Comparison of ENCODE assay signal across 14 cellular contexts in the genomic region with DNA sequence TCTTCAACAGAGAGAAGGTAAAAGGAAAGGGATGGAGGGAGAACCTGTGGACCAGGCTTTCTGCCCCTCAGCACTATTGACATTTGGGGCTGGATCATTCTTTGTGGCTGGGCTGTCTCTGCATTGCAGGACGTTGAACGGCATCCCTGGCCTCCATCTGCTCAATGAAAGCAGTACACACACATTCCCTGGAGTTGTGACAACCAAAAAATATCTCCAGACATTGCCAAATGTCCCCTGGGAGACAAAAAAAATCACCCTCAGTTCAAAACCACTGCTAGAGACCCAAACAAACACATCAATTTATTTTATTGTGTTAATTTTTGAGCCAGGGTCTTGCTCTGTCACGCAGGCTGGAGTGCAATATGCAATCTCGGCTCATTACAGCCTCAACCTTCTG. TPM values are rescaled to one million over a fixed set of nuclear protein-coding genes. Genes with fewer than 3 reads are reported as not detected.
DNase-seq lines count a peak whose midpoint lies in the region; ATAC-seq and TF ChIP-seq lines count a peak whose summit lies in the region.
"Had no signal": no experiment of that assay in that cellular context is flagged by ENCODE, and none has a peak within 500 bp of the region (broad histone marks: within the 10 kb centered on the region; RNA-seq: fewer than 3 reads in every experiment).

No MANE protein-coding gene starts in this region.

- no peaks in the 10 kb centered on the region for H3K9me2 ChIP-seq in OCI-LY1 (ENCODE audit: low read depth, low read length)

- TF ChIP-seq CTCF in OCI-LY1 (IDR thresholded peaks at IDR 0.05; ENCODE audit: low read length) (no peak), fibroblast of the aortic adventitia (IDR thresholded peaks at IDR 0.05; ENCODE audit: insufficient read depth, low read length) (no peak), testis (IDR thresholded peaks at IDR 0.05) (no peak)

- H3K9ac ChIP-seq in BLaER1 treated with 17β-estradiol and CSF1 and Interleukin-3, amounts not matched to agents 10 nM and 100 nM: peak overlapping the region in 9 of 11 experiments; percentile 1 to 69 (median 51); a peak in 13 of 22 replicates
- H3K9ac ChIP-seq in OCI-LY1 (ENCODE audit: low read length): no peak overlapping the region

- peak overlapping the region in 9 of 11 experiments; percentile 62 to 87 (median 78); a peak in 18 of 22 replicates for H3K27ac ChIP-seq in BLaER1 treated with 17β-estradiol and CSF1 and Interleukin-3, amounts not matched to agents 10 nM and 100 nM
- H3K27ac ChIP-seq in OCI-LY1 (ENCODE audit: low read depth, low read length, poor library complexity, severe bottlenecking) (peak overlapping the region; percentile 4), testis (peak overlapping the region; percentile 19 to 68)

- H3K36me3 ChIP-seq in BLaER1 treated with 17β-estradiol and CSF1 and Interleukin-3, amounts not matched to agents 10 nM and 100 nM: peaks cover 7 to 93% (median 81%) of the 10 kb centered on the region in 11 experiments; a peak in 19 of 22 replicates
- peaks cover 7% of the 10 kb centered on the region; the same call in 1 of the 2 replicates for H3K36me3 ChIP-seq in OCI-LY1 (ENCODE audit: insufficient read depth, low read length)
- no peaks in the 10 kb centered on the region for H3K36me3 ChIP-seq in testis (ENCODE audit: low read depth, missing control alignments)

- H3K4me3 ChIP-seq in BLaER1 treated with 17β-estradiol and CSF1 and Interleukin-3, amounts not matched to agents 10 nM and 100 nM: no peak overlapping the region
- H3K4me3 ChIP-seq in OCI-LY1 (ENCODE audit: low read depth, low read length, poor library complexity, severe bottlenecking): no peak overlapping the region
- no peak overlapping the region for H3K4me3 ChIP-seq in fibroblast of the aortic adventitia (ENCODE audit: low read depth, low read length)
- no peak overlapping the region for H3K4me3 ChIP-seq in testis

- peak; percentile 27 for DNase-seq in fibroblast of the aortic adventitia (ENCODE audit: low read depth)
- no peak for DNase-seq in testis
- DNase-seq in activated naive CD4-positive, alpha-beta T cell treated with Interleukin-2 at 50 U/mL for 16 hours: no peak
- no peak for DNase-seq in DMS153 treated with DMSO at 0.1 percent for 48 hours (lab: John Stamatoyannopoulos, UW; ENCODE audit: unreplicated experiment)
- DNase-seq: CD4-positive, CD25-positive, alpha-beta regulatory T cell; DMS53; NCI-H1048; NCI-H1436 treated with DMSO at 0.1 percent for 48 hours; NCI-H2081; NCI-H774 had no signal

- no peak for TF ChIP-seq POLR2A in testis (IDR thresholded peaks at IDR 0.05)

- no peaks in the 10 kb centered on the region for H3K27me3 ChIP-seq in BLaER1 treated with 17β-estradiol and CSF1 and Interleukin-3, amounts not matched to agents 10 nM and 100 nM
- no peaks in the 10 kb centered on the region for H3K27me3 ChIP-seq in OCI-LY1 (ENCODE audit: insufficient read depth, low read length)
- H3K27me3 ChIP-seq in testis: no peaks in the 10 kb centered on the region

- peak overlapping the region; percentile 0 to 88 (median 66); a peak in 21 of 22 replicates for H3K4me2 ChIP-seq in BLaER1 treated with 17β-estradiol and CSF1 and Interleukin-3, amounts not matched to agents 10 nM and 100 nM
- H3K4me2 ChIP-seq in OCI-LY1 (ENCODE audit: low read length): no peak overlapping the region

- H3K79me2 ChIP-seq in OCI-LY1 (ENCODE audit: insufficient read depth, low read length): no peaks in the 10 kb centered on the region

- no peaks in the 10 kb centered on the region for H3F3A ChIP-seq in OCI-LY1 (ENCODE audit: insufficient read depth, low read length)

- H3K9me3 ChIP-seq in BLaER1 treated with 17β-estradiol and CSF1 and Interleukin-3, amounts not matched to agents 10 nM and 100 nM (replicated peaks in 1 of 11): peaks cover 10 to 52% (median 36%) of the 10 kb centered on the region in 11 experiments
- H3K9me3 ChIP-seq in OCI-LY1 (ENCODE audit: low read length) (peaks cover 8% of the 10 kb centered on the region), testis (no peaks in the 10 kb centered on the region)

- 0 out of 2 replicates have a peak overlapping the region, but pooled peaks have one; percentile 9 for H2AFZ ChIP-seq in OCI-LY1 (ENCODE audit: low read length)

- ATAC-seq in HG03571 (IDR thresholded peaks at IDR 0.05; ENCODE audit: unreplicated experiment): no peak
- ATAC-seq: Panc1 had no signal

- 47 to 49% methylated on average over 4 of the region's 4 CpGs for WGBS in testis, 2 donors

- H4K20me1 ChIP-seq in BLaER1 treated with 17β-estradiol and CSF1 and Interleukin-3, amounts not matched to agents 10 nM and 100 nM: peaks cover 0 to 65% (median 37%) of the 10 kb centered on the region in 11 experiments; a peak in 15 of 22 replicates
- no peaks in the 10 kb centered on the region for H4K20me1 ChIP-seq in OCI-LY1 (ENCODE audit: insufficient read depth, low read length)

- H3K4me1 ChIP-seq in BLaER1 treated with 17β-estradiol and CSF1 and Interleukin-3, amounts not matched to agents 10 nM and 100 nM: peaks cover 33 to 67% (median 43%) of the 10 kb centered on the region in 10 experiments
- H3K4me1 ChIP-seq in OCI-LY1 (ENCODE audit: insufficient read depth, low read length, severe bottlenecking) (peaks cover 7% of the 10 kb centered on the region), testis (peaks cover 33% of the 10 kb centered on the region)

- intact Hi-C loops in testis (cut with DNase I; ENCODE audit: low total_unique reads): no loop called here

RNA-seq across cellular contexts. Expression of a gene that starts 43.3 kb away (rescaled TPM):
- 13.2 and 30.3 TPM in 2 replicates for total RNA-seq in fibroblast of the aortic adventitia (ENCODE audit: low replicate concordance)
- 10 to 100 TPM; 85.1 to 96.5 TPM for total RNA-seq in testis
- polyA plus RNA-seq in testis (ENCODE audit: insufficient read depth, low read depth, low replicate concordance): 9.3 TPM

Comparison
In these comparisons a context has a peak if more than half of its experiments do, and no peak if none do; other contexts are left out.
1. H3K27ac ChIP-seq: peak in every context shown above with its lines; median percentile 78 in BLaER1 treated with 17β-estradiol and CSF1 and Interleukin-3, amounts not matched to agents 10 nM and 100 nM; 44 in testis; 4 in OCI-LY1.